Comparison of ENCODE assay signal across 10 cellular contexts in genomic region chr22:31206896-31207687, GRCh38. TPM values are rescaled to one million over a fixed set of nuclear protein-coding genes. Genes with fewer than 3 reads are reported as not detected.
DNase-seq lines count a peak whose midpoint lies in the region; ATAC-seq and TF ChIP-seq lines count a peak whose summit lies in the region.
"Had no signal": no experiment of that assay in that cellular context is flagged by ENCODE, and none has a peak within 500 bp of the region (broad histone marks: within the 10 kb centered on the region; RNA-seq: fewer than 3 reads in every experiment).

No MANE protein-coding gene starts in this region.

- H3K36me3 Mint-ChIP-seq in activated naive CD4-positive, alpha-beta T cell treated with anti-CD3 and anti-CD28 coated beads for 36 hours (ENCODE audit: low read depth): peaks cover 4% of the 10 kb centered on the region
- peaks cover 16% of the 10 kb centered on the region for H3K36me3 Mint-ChIP-seq in activated naive CD4-positive, alpha-beta T cell treated with anti-CD3 and anti-CD28 coated beads, Interleukin-2, amount 10 ng/mL, durations not matched to agents 7 days and 5 days

- 48 to 54% methylated on average over 8 of the region's 8 CpGs for WGBS in thyroid gland, 2 donors
- WGBS in right lobe of liver (ENCODE audit: insufficient coverage, low coverage, low lambda C conversion rate, missing lambda C conversion rate): 74% methylated on average over 3 of the region's 8 CpGs

- ATAC-seq in left ventricle myocardium superior (peak; percentile 66), right lobe of liver (no peak), HG03442 (IDR thresholded peaks at IDR 0.05; ENCODE audit: unreplicated experiment) (no peak), HG02678 (IDR thresholded peaks at IDR 0.05; ENCODE audit: unreplicated experiment) (no peak)

- TF ChIP-seq CTCF in WERI-Rb-1 (IDR thresholded peaks at IDR 0.05; ENCODE audit: low read depth, low read length) (no peak), thyroid gland (IDR thresholded peaks at IDR 0.05) (no peak), right lobe of liver (IDR thresholded peaks at IDR 0.05) (no peak)

- no peaks in the 10 kb centered on the region for H3K27me3 Mint-ChIP-seq in activated naive CD4-positive, alpha-beta T cell treated with anti-CD3 and anti-CD28 coated beads for 36 hours (ENCODE audit: low read depth)
- H3K27me3 Mint-ChIP-seq in activated naive CD4-positive, alpha-beta T cell treated with anti-CD3 and anti-CD28 coated beads, Interleukin-2, amount 10 ng/mL, durations not matched to agents 7 days and 5 days: no peaks in the 10 kb centered on the region

- H3K4me3 ChIP-seq in WERI-Rb-1 (ENCODE audit: low read depth, low read length): no peak overlapping the region
- no peak overlapping the region for H3K4me3 ChIP-seq in thyroid gland (replicated peaks in 1 of 3)
- no peak overlapping the region for H3K4me3 ChIP-seq in right lobe of liver
- H3K4me3 ChIP-seq: dorsolateral prefrontal cortex had no signal

- DNase-seq in activated naive CD4-positive, alpha-beta T cell treated with anti-CD3 and anti-CD28 coated beads for 36 hours: peak; percentile 23
- DNase-seq in activated naive CD4-positive, alpha-beta T cell treated with anti-CD3 and anti-CD28 coated beads, Interleukin-2, amount 10 ng/mL, durations not matched to agents 7 days and 5 days: no peak
- DNase-seq in WERI-Rb-1 (peak; percentile 42), left ventricle myocardium superior (peak; percentile 70), thyroid gland (peak; percentile 92), right lobe of liver (no peak)
- DNase-seq: NK-92 treated with Interleukin-12 subunit alpha and Interleukin-12 subunit beta, amount 100 ng/mL, for 24 hours had no signal

- H3K9me3 Mint-ChIP-seq in activated naive CD4-positive, alpha-beta T cell treated with anti-CD3 and anti-CD28 coated beads for 36 hours: no peaks in the 10 kb centered on the region
- no peaks in the 10 kb centered on the region for H3K9me3 Mint-ChIP-seq in activated naive CD4-positive, alpha-beta T cell treated with anti-CD3 and anti-CD28 coated beads, Interleukin-2, amount 10 ng/mL, durations not matched to agents 7 days and 5 days

- peaks cover 6% of the 10 kb centered on the region for H3K36me3 ChIP-seq in WERI-Rb-1
- H3K36me3 ChIP-seq in thyroid gland: peaks cover 7 to 11% of the 10 kb centered on the region in 2 donors
- H3K36me3 ChIP-seq in right lobe of liver: peaks cover 0 to 29% (median 4%) of the 10 kb centered on the region in 4 donors

- TF ChIP-seq POLR2A in thyroid gland (IDR thresholded peaks at IDR 0.05) (no peak), right lobe of liver (IDR thresholded peaks at IDR 0.05) (no peak)

- peaks cover 12 to 23% of the 10 kb centered on the region in 2 donors for H3K4me1 ChIP-seq in thyroid gland
- H3K4me1 ChIP-seq in right lobe of liver: peaks cover 0 to 19% (median 7%) of the 10 kb centered on the region in 4 donors

- no peak overlapping the region for H3K4me3 Mint-ChIP-seq in activated naive CD4-positive, alpha-beta T cell treated with anti-CD3 and anti-CD28 coated beads for 36 hours
- no peak overlapping the region for H3K4me3 Mint-ChIP-seq in activated naive CD4-positive, alpha-beta T cell treated with anti-CD3 and anti-CD28 coated beads, Interleukin-2, amount 10 ng/mL, durations not matched to agents 7 days and 5 days

- intact Hi-C loops in activated naive CD4-positive, alpha-beta T cell treated with anti-CD3 and anti-CD28 coated beads for 36 hours (cut with micrococcal nuclease): no loop called here
- intact Hi-C loops in left ventricle myocardium superior (cut with micrococcal nuclease): no loop called here
- intact Hi-C loops in thyroid gland (cut with DNase I): no loop called here
- intact Hi-C loops in right lobe of liver (cut with DNase I): no loop called here

- H3K27me3 ChIP-seq in WERI-Rb-1 (ENCODE audit: insufficient read depth, low read depth, severe bottlenecking): no peaks in the 10 kb centered on the region
- H3K27me3 ChIP-seq in thyroid gland: no peaks in the 10 kb centered on the region
- H3K27me3 ChIP-seq in right lobe of liver: no peaks in the 10 kb centered on the region
- H3K27me3 ChIP-seq: dorsolateral prefrontal cortex had no signal

- H3K27ac ChIP-seq in WERI-Rb-1 (0 out of 2 replicates have a peak overlapping the region, but pooled peaks have one; percentile 8), thyroid gland (peak overlapping the region; percentile 38 to 52 (median 44)), right lobe of liver (no peak overlapping the region)

- no peaks in the 10 kb centered on the region for H3K9me3 ChIP-seq in WERI-Rb-1 (ENCODE audit: severe bottlenecking)
- H3K9me3 ChIP-seq in thyroid gland: no peaks in the 10 kb centered on the region
- no peaks in the 10 kb centered on the region for H3K9me3 ChIP-seq in right lobe of liver

- peak overlapping the region; percentile 18 for H3K27ac Mint-ChIP-seq in activated naive CD4-positive, alpha-beta T cell treated with anti-CD3 and anti-CD28 coated beads for 36 hours
- H3K27ac Mint-ChIP-seq in activated naive CD4-positive, alpha-beta T cell treated with anti-CD3 and anti-CD28 coated beads, Interleukin-2, amount 10 ng/mL, durations not matched to agents 7 days and 5 days: no peak overlapping the region

- CTCF ChIA-PET in activated naive CD4-positive, alpha-beta T cell treated with anti-CD3 and anti-CD28 coated beads for 36 hours (lab: Charles Lee): interaction anchor here (0.8 to 7.6 kb wide), 2 partner anchors 65 to 424 kb away, joined by 4 to 59 read pairs; no protein-coding TSS in a partner anchor
- CTCF ChIA-PET in activated naive CD4-positive, alpha-beta T cell treated with anti-CD3 and anti-CD28 coated beads, Interleukin-2, amount 10 ng/mL, durations not matched to agents 7 days and 5 days (lab: Charles Lee): interaction anchor here (0.7 kb wide), 1 partner anchor 66 kb away, joined by 3 read pairs; no protein-coding TSS in a partner anchor

- peaks cover 25% of the 10 kb centered on the region for H3K4me1 Mint-ChIP-seq in activated naive CD4-positive, alpha-beta T cell treated with anti-CD3 and anti-CD28 coated beads for 36 hours (ENCODE audit: low read depth)
- peaks cover 33% of the 10 kb centered on the region for H3K4me1 Mint-ChIP-seq in activated naive CD4-positive, alpha-beta T cell treated with anti-CD3 and anti-CD28 coated beads, Interleukin-2, amount 10 ng/mL, durations not matched to agents 7 days and 5 days

RNA-seq across cellular contexts. Expression of gene LIMK2, which starts 5.0 kb away (rescaled TPM):
- 10 to 100 TPM; 50.8 to 50.9 TPM for total RNA-seq in activated naive CD4-positive, alpha-beta T cell treated with anti-CD3 and anti-CD28 coated beads for 36 hours
- total RNA-seq in left ventricle myocardium superior (8.6 TPM), thyroid gland (100 to 1,000 TPM in 2 of 4 donors, 10 to 100 TPM in 2; 85.0 to 123 (median 99.4) TPM), right lobe of liver (10 to 100 TPM in 4 of 6 experiments, 1 to 10 TPM in 2; 6.3 to 47.9 (median 19.6) TPM)

RNA-seq across cellular contexts. Expression of gene RNF185, which starts 47.1 kb away (rescaled TPM):
- total RNA-seq in activated naive CD4-positive, alpha-beta T cell treated with anti-CD3 and anti-CD28 coated beads for 36 hours: 10 to 100 TPM; 11.3 to 12.3 TPM
- total RNA-seq in left ventricle myocardium superior: 21.4 TPM
- 10 to 100 TPM; 56.0 to 63.1 (median 58.1) TPM for total RNA-seq in thyroid gland
- total RNA-seq in right lobe of liver: 10 to 100 TPM; 28.7 to 40.8 (median 37.4) TPM

Comparison
In these comparisons a context has a peak if more than half of its experiments do, and no peak if none do; other contexts are left out.
1. DNase-seq: peak in activated naive CD4-positive, alpha-beta T cell treated with anti-CD3 and anti-CD28 coated beads for 36 hours (single experiment), WERI-Rb-1 (single experiment), left ventricle myocardium superior (single experiment) and thyroid gland (2 of 2); none in activated naive CD4-positive, alpha-beta T cell treated with anti-CD3 and anti-CD28 coated beads, Interleukin-2, amount 10 ng/mL, durations not matched to agents 7 days and 5 days (single experiment) and right lobe of liver (0 of 3).
2. H3K27ac ChIP-seq: peak in WERI-Rb-1 (single experiment) and thyroid gland (3 of 3); none in right lobe of liver (0 of 3).